ENCODE assay signal across 17 cellular contexts in genomic region chr14:68934034-68934433, GRCh38. TPM values are rescaled to one million over a fixed set of nuclear protein-coding genes. Genes with fewer than 3 reads are reported as not detected.
DNase-seq lines count a peak whose midpoint lies in the region; ATAC-seq, FAIRE-seq and TF ChIP-seq lines count a peak whose summit lies in the region.
"Had no signal": no experiment of that assay in that cellular context is flagged by ENCODE, and none has a peak within 500 bp of the region (broad histone marks: within the 10 kb centered on the region; RNA-seq: fewer than 3 reads in every experiment).

No MANE protein-coding gene starts in this region.

- H3K27ac ChIP-seq in CD4-positive, alpha-beta T cell (ENCODE audit: low read depth, low read length) = no peak overlapping the region
- H3K27ac ChIP-seq in keratinocyte (ENCODE audit: control insufficient read depth, insufficient read depth, low read length) (no peak overlapping the region), skin epidermis (peak overlapping the region in 13 of 21 experiments; percentile 2 to 65 (median 41))
- H3K27ac ChIP-seq: psoas muscle had no signal

- H3K9ac ChIP-seq in keratinocyte (ENCODE audit: control insufficient read depth, extremely low read depth, insufficient read depth, low read length) = peak overlapping the region; percentile 11

- peaks cover 57% of the 10 kb centered on the region for H3K4me1 ChIP-seq in keratinocyte (ENCODE audit: control insufficient read depth, extremely low read depth, insufficient read depth, low read length)

- FAIRE-seq in keratinocyte (lab: Jason Lieb, UNC) = peak; percentile 63

- intact Hi-C loops in CD4-positive, alpha-beta T cell (cut with DNase I, micrococcal nuclease) = no loop called here

- no peak for DNase-seq in CD4-positive, alpha-beta T cell
- DNase-seq in NCI-H2171 treated with DMSO at 0.1 percent for 48 hours (lab: John Stamatoyannopoulos, UW) = peak; percentile 83
- no peak for DNase-seq in keratinocyte (ENCODE audit: low read depth, low spot score)
- no peak for DNase-seq in natural killer cell treated with Interleukin-12 subunit alpha and Interleukin-12 subunit beta and Interleukin-15 and Interleukin-18, amount 100 ng/mL, for 72 hours (ENCODE audit: low spot score)
- DNase-seq in medulla oblongata (ENCODE audit: extremely low spot score) = no peak
- DNase-seq in NAMALWA (ENCODE audit: low spot score) = no peak
- no peak for DNase-seq in stimulated activated CD4-positive, alpha-beta T cell treated with anti-CD3 and anti-CD28 coated beads, Interleukin-2, amount 100 ng/mL, for 48 hours
- DNase-seq: activated CD4-positive, alpha-beta T cell treated with anti-CD3 and anti-CD28 coated beads, Interleukin-2, amount 50 U/mL, for 1 hour; activated T-cell treated with anti-CD3 and anti-CD28 coated beads, Interleukin-2, amount 50 U/mL, for 48 hours; AML-193; left cardiac atrium; NCI-H1436 treated with DMSO at 0.1 percent for 48 hours; NCI-H226; NK-92 treated with Interleukin-12 subunit alpha and Interleukin-12 subunit beta, amount 100 ng/mL, for 24 hours had no signal

- H2AFZ ChIP-seq in keratinocyte (ENCODE audit: control insufficient read depth, low read length) = no peak overlapping the region

- H3K27me3 Mint-ChIP-seq in CD4-positive, alpha-beta T cell = no peaks in the 10 kb centered on the region
- H3K27me3 Mint-ChIP-seq in natural killer cell treated with Interleukin-12 subunit alpha and Interleukin-12 subunit beta and Interleukin-15 and Interleukin-18, amount 100 ng/mL, for 72 hours = no peaks in the 10 kb centered on the region

- no peak for ATAC-seq in CD4-positive, alpha-beta T cell (ENCODE audit: poor library complexity)
- ATAC-seq in natural killer cell treated with Interleukin-12 subunit alpha and Interleukin-12 subunit beta and Interleukin-15 and Interleukin-18, amount 100 ng/mL, for 72 hours = no peak
- ATAC-seq: left cardiac atrium, psoas muscle had no signal

- H3K36me3 ChIP-seq in keratinocyte (ENCODE audit: control insufficient read depth in 2 of 2, extremely low read depth in 1 of 2, insufficient read depth in 2 of 2, low read length in 2 of 2) = peaks cover 13 to 53% of the 10 kb centered on the region in 2 experiments

- no peaks in the 10 kb centered on the region for H3K9me3 ChIP-seq in CD4-positive, alpha-beta T cell (ENCODE audit: control insufficient read depth, low read length)
- H3K9me3 ChIP-seq in keratinocyte (ENCODE audit: control insufficient read depth, low read depth, low read length) = no peaks in the 10 kb centered on the region
- H3K9me3 ChIP-seq: psoas muscle had no signal

- H4K20me1 ChIP-seq in keratinocyte (ENCODE audit: control insufficient read depth, extremely low read depth, insufficient read depth, low read length) = peaks cover 85% of the 10 kb centered on the region

- no peak for TF ChIP-seq CTCF in CD4-positive, alpha-beta T cell (IDR thresholded peaks at IDR 0.05)
- no peak for TF ChIP-seq CTCF in keratinocyte (optimal IDR thresholded peaks at IDR 0.05 in 1 of 3, IDR thresholded peaks at IDR 0.05 in 1 of 3, conservative IDR thresholded peaks at IDR 0.05 in 1 of 3; ENCODE audit: extremely low read depth in 1 of 3, insufficient read depth in 2 of 3, low read length in 3 of 3)

- peaks cover 84% of the 10 kb centered on the region for H3K4me1 Mint-ChIP-seq in CD4-positive, alpha-beta T cell (ENCODE audit: low read depth)
- H3K4me1 Mint-ChIP-seq in natural killer cell treated with Interleukin-12 subunit alpha and Interleukin-12 subunit beta and Interleukin-15 and Interleukin-18, amount 100 ng/mL, for 72 hours (ENCODE audit: low read depth in 2 of 2) = peaks cover 2 to 4% of the 10 kb centered on the region in 2 donors

- POLR2A ChIA-PET in CD4-positive, alpha-beta T cell (lab: Charles Lee) = no interaction called here

- no peaks in the 10 kb centered on the region for H3K27me3 ChIP-seq in CD4-positive, alpha-beta T cell (ENCODE audit: control insufficient read depth, insufficient read depth, low read length)
- H3K27me3 ChIP-seq in keratinocyte (ENCODE audit: control insufficient read depth, extremely low read depth, insufficient read depth, low read length) = no peaks in the 10 kb centered on the region

- peak overlapping the region; percentile 61 for H3K27ac Mint-ChIP-seq in CD4-positive, alpha-beta T cell
- no peak overlapping the region for H3K27ac Mint-ChIP-seq in natural killer cell treated with Interleukin-12 subunit alpha and Interleukin-12 subunit beta and Interleukin-15 and Interleukin-18, amount 100 ng/mL, for 72 hours

- no peak overlapping the region for H3K4me2 ChIP-seq in keratinocyte (ENCODE audit: control insufficient read depth, extremely low read depth, insufficient read depth, low read depth, low read length)

- H3K79me2 ChIP-seq in keratinocyte (ENCODE audit: control insufficient read depth, insufficient read depth, low read length) = peaks cover 100% of the 10 kb centered on the region

- H3K9me1 ChIP-seq in keratinocyte (ENCODE audit: control insufficient read depth, extremely low read depth, insufficient read depth, low read length) = peaks cover 31% of the 10 kb centered on the region

- dilution Hi-C loops in keratinocyte (cut with MboI; ENCODE audit: extremely low pct_ligation_motif_present, low sequenced_read_pairs) = no loop called here

- CTCF ChIA-PET in CD4-positive, alpha-beta T cell (lab: Charles Lee) = interaction anchor here (0.7 kb wide), 1 partner anchor 837 kb away, joined by 3 read pairs; no protein-coding TSS in a partner anchor

- no peaks in the 10 kb centered on the region for H3K9me3 Mint-ChIP-seq in CD4-positive, alpha-beta T cell
- no peaks in the 10 kb centered on the region for H3K9me3 Mint-ChIP-seq in natural killer cell treated with Interleukin-12 subunit alpha and Interleukin-12 subunit beta and Interleukin-15 and Interleukin-18, amount 100 ng/mL, for 72 hours
- H3K9me3 Mint-ChIP-seq: nephron had no signal

- H3K36me3 Mint-ChIP-seq in CD4-positive, alpha-beta T cell (ENCODE audit: low read depth) = peaks cover 21% of the 10 kb centered on the region
- no peaks in the 10 kb centered on the region for H3K36me3 Mint-ChIP-seq in natural killer cell treated with Interleukin-12 subunit alpha and Interleukin-12 subunit beta and Interleukin-15 and Interleukin-18, amount 100 ng/mL, for 72 hours

- H3K4me3 ChIP-seq in keratinocyte (ENCODE audit: control insufficient read depth in 2 of 3, extremely low read depth in 1 of 3, insufficient read depth in 2 of 3, low read depth in 1 of 3, low read length in 3 of 3) (no peak overlapping the region), skin epidermis (no peak overlapping the region)
- H3K4me3 ChIP-seq: psoas muscle had no signal

- H3K4me3 Mint-ChIP-seq in CD4-positive, alpha-beta T cell = no peak overlapping the region
- no peak overlapping the region for H3K4me3 Mint-ChIP-seq in natural killer cell treated with Interleukin-12 subunit alpha and Interleukin-12 subunit beta and Interleukin-15 and Interleukin-18, amount 100 ng/mL, for 72 hours
- H3K4me3 Mint-ChIP-seq: nephron had no signal

RNA-seq across cellular contexts. Expression of gene ACTN1, which starts 45.1 kb away (rescaled TPM):
- 100 to 1,000 TPM; 128 to 143 TPM for total RNA-seq in CD4-positive, alpha-beta T cell
- polyA plus RNA-seq in keratinocyte = 394 to 1,027 TPM (median 558 TPM) in 3 replicates
- 195 TPM for polyA plus RNA-seq in keratinocyte (2011; ENCODE audit: low read depth)
- polyA plus RNA-seq in keratinocyte (2011; cell fraction: cytosol; rRNA removed) = 508 and 647 TPM in 2 replicates
- polyA plus RNA-seq in keratinocyte (2011; cell fraction: nucleus; rRNA removed) = 807 and 940 TPM in 2 replicates
- polyA plus RNA-seq in keratinocyte (2012; ENCODE audit: low replicate concordance) = 200 and 858 TPM in 2 replicates
- polyA minus RNA-seq in keratinocyte = 613 to 2,215 TPM (median 836 TPM) in 3 replicates
- polyA minus RNA-seq in keratinocyte (2011; cell fraction: cytosol; rRNA and poly(A)+ RNA removed) = 1,064 TPM
- polyA minus RNA-seq in keratinocyte (2011; cell fraction: nucleus; rRNA and poly(A)+ RNA removed) = 724 and 945 TPM in 2 replicates
- total RNA-seq in natural killer cell treated with Interleukin-12 subunit alpha and Interleukin-12 subunit beta and Interleukin-15 and Interleukin-18, amount 100 ng/mL, for 72 hours = 100 to 1,000 TPM in 1 of 2 donors, 10 to 100 TPM in 1; 40.1 to 124 TPM

Comparison
In these comparisons a context has a peak if more than half of its experiments do, and no peak if none do; other contexts are left out.
1. H3K27ac ChIP-seq: peak in skin epidermis (13 of 21); none in CD4-positive, alpha-beta T cell (single experiment) and keratinocyte (single experiment).